In the genomic region with DNA sequence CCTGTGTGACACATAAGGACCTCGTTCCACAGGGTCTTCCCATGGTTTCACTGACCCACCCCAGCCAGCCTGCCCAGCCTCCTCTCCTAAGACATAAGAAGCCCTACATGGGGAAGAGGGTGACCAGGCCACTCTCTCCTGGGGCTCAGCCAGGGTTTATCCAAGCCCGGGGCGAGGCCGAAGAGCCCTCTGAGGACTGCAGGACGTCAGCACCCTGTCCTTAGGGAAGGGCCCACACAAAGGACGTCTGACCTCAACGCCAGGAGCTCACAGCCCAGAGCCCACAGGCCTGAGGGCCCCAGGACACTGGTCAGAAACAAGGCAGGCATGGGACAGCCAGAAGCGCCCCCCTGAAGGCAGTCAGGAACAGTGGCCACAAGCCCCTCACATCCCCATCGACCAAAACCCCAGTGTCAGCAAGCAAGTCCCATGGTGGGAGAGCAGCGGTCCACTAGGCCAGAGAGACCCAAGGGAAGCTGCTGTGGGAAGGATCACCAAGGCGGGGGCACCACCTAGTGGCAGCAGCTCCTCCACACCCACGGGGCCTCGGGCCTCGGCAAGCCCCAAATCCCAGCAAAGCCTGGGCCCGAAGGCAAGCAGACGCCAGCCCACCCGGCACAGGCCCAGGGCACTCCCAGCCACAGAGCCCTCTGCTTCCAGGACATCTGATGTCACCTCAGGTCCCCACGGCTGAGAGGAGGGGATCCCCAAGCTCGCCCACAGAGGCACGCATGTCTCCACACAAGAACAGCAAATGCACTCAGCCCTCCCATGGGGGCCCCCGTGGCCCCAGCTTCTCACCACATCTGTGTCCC, we compare ENCODE assay signal across 1 cellular context.
TF ChIP-seq lines count a peak whose summit lies in the region.

No MANE protein-coding gene starts in this region.

TF ChIP-seq in endothelial cell of umbilical vein, 7 proteins besides CTCF, POLR2A, EP300 and RAD21 (continued from another document):
- TF ChIP-seq, protein P1, sequence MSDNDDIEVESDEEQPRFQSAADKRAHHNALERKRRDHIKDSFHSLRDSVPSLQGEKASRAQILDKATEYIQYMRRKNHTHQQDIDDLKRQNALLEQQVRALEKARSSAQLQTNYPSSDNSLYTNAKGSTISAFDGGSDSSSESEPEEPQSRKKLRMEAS (IDR thresholded peaks at IDR 0.05; ENCODE audit: insufficient read depth, insufficient read length) = no peak
- TF ChIP-seq GATA2 (IDR thresholded peaks at IDR 0.05; ENCODE audit: insufficient read depth, insufficient read length, low read depth, low read length) (no peak), JUN (IDR thresholded peaks at IDR 0.05; ENCODE audit: borderline replicate concordance, insufficient read depth, insufficient read length, low read depth) (no peak), MYC (IDR thresholded peaks at IDR 0.05; ENCODE audit: low read depth, low read length) (no peak), EZH2 (IDR thresholded peaks at IDR 0.05; ENCODE audit: borderline replicate concordance, low read depth, low read length, severe bottlenecking) (no peak)
